In genomic region chr22:24930678-24931077, GRCh38 we compare ENCODE assay signal across 30 cellular contexts. TPM values are rescaled to one million over a fixed set of nuclear protein-coding genes. Genes with fewer than 3 reads are reported as not detected.
"Had no signal": no experiment of that assay in that cellular context is flagged by ENCODE, and none has a peak within 500 bp of the region (broad histone marks: within the 10 kb centered on the region; RNA-seq: fewer than 3 reads in every experiment).

No MANE protein-coding gene starts in this region.

- H3K4me3 ChIP-seq: colonic mucosa, coronary artery, dorsolateral prefrontal cortex, esophagus muscularis mucosa, esophagus squamous epithelium, gastrocnemius medialis, gastroesophageal sphincter, heart left ventricle, heart right ventricle had no signal

- DNase-seq: colonic mucosa; cortex of kidney; dermis blood vessel endothelial cell; dorsolateral prefrontal cortex; effector CD4-positive, alpha-beta T cell; effector CD8-positive, alpha-beta T cell; effector memory CD4-positive, alpha-beta T cell; effector memory CD8-positive, alpha-beta T cell; endodermal cell; erythroblast; esophagus squamous epithelium; foreskin fibroblast; foreskin keratinocyte; foreskin melanocyte; gastrocnemius medialis; glutamatergic neuron; head of caudate nucleus; heart left ventricle; heart right ventricle had no signal

- H3K36me3 ChIP-seq: colonic mucosa, esophagus muscularis mucosa, esophagus squamous epithelium, gastrocnemius medialis, heart left ventricle, heart right ventricle had no signal

- H3K27me3 ChIP-seq: colonic mucosa, dorsolateral prefrontal cortex, esophagus muscularis mucosa, esophagus squamous epithelium, gastrocnemius medialis, gastroesophageal sphincter, heart left ventricle had no signal

- ATAC-seq: effector memory CD8-positive, alpha-beta T cell; esophagus mucosa; foreskin keratinocyte; gastrocnemius medialis; gastroesophageal sphincter; heart left ventricle; heart right ventricle had no signal

- FAIRE-seq: colon, endometrium, endothelial cell of umbilical vein, frontal cortex had no signal

- H3K27ac ChIP-seq: colonic mucosa, coronary artery, epithelial cell of prostate, esophagus muscularis mucosa, esophagus squamous epithelium, foreskin keratinocyte, gastrocnemius medialis, gastroesophageal sphincter, heart left ventricle, heart right ventricle had no signal

- H3K4me1 ChIP-seq: colonic mucosa, esophagus muscularis mucosa, esophagus squamous epithelium, foreskin keratinocyte, gastrocnemius medialis, gastroesophageal sphincter, heart right ventricle had no signal

- H3K9me3 ChIP-seq: colonic mucosa, esophagus squamous epithelium, gastrocnemius medialis had no signal

RNA-seq across cellular contexts. Expression of gene LHFPL7, which starts 15.8 kb away (rescaled TPM):
- polyA plus RNA-seq: endothelial cell of umbilical vein, esophagus, fibroblast of lung, foreskin keratinocyte, heart left ventricle, heart right ventricle had no signal
